Comparison of ENCODE assay signal across 29 cellular contexts in the genomic region with DNA sequence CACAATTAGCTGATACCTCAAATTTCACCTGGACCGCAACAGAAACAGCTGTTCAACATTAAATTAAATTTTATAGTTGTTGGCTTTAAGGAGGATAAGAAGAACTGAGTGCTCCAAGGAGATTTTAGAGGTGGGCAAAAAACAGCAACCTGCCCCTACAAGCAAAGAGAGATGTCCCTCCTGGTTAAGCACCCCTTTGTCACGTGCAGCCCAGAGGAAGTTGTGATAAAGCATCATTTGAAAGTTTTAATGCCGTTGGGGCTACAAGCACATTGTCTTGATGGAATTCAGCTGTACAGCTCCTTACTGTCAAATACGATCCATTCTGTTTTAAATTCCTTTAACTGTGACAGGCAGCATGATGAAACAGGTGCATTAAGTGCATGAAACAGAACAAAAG.
A peak's percentile ranks its signal among the peaks of the same experiment; 100 is the strongest.
DNase-seq lines count a peak whose midpoint lies in the region; ATAC-seq and TF ChIP-seq lines count a peak whose summit lies in the region.
"Had no signal": no experiment of that assay in that cellular context is flagged by ENCODE, and none has a peak within 500 bp of the region (broad histone marks: within the 10 kb centered on the region; RNA-seq: fewer than 3 reads in every experiment).

No MANE protein-coding gene starts in this region.

- ATAC-seq in activated CD8-positive, alpha-beta memory T cell treated with anti-CD3 and anti-CD28 coated beads, Interleukin-2, amount 10 ng/mL, durations not matched to agents 7 days and 5 days, result no peak
- ATAC-seq in CD8-positive, alpha-beta T cell, result no peak
- ATAC-seq in HG02642 (IDR thresholded peaks at IDR 0.05; ENCODE audit: poor library complexity, unreplicated experiment), result no peak
- no peak for ATAC-seq in HG02610 (IDR thresholded peaks at IDR 0.05; ENCODE audit: unreplicated experiment)
- ATAC-seq: effector memory CD8-positive, alpha-beta T cell; mucosa of descending colon; WTC11 had no signal

- no peak overlapping the region for H3K4me3 ChIP-seq in CD8-positive, alpha-beta T cell (ENCODE audit: low read depth, low read length)
- no peak overlapping the region for H3K4me3 ChIP-seq in dorsolateral prefrontal cortex
- H3K4me3 ChIP-seq: ascending aorta, cardiac muscle cell, HAP-1, mucosa of descending colon, SJSA1, testis had no signal

- no peak overlapping the region for H3K27ac ChIP-seq in CD8-positive, alpha-beta T cell (ENCODE audit: low read depth, low read length)
- H3K27ac ChIP-seq in dorsolateral prefrontal cortex, result peak overlapping the region in 12 of 59 donors; percentile 1 to 77 (median 26)
- H3K27ac ChIP-seq: cardiac muscle cell, HL-60, SJSA1, testis had no signal

- no peaks in the 10 kb centered on the region for H3K27me3 Mint-ChIP-seq in activated CD8-positive, alpha-beta memory T cell treated with anti-CD3 and anti-CD28 coated beads, Interleukin-2, amount 10 ng/mL, durations not matched to agents 7 days and 5 days
- no peaks in the 10 kb centered on the region for H3K27me3 Mint-ChIP-seq in CD8-positive, alpha-beta T cell (ENCODE audit: low read depth)
- no peaks in the 10 kb centered on the region for H3K27me3 Mint-ChIP-seq in activated CD4-positive, alpha-beta memory T cell treated with anti-CD3 and anti-CD28 coated beads, Interleukin-2, amount 10 ng/mL, durations not matched to agents 7 days and 5 days
- H3K27me3 Mint-ChIP-seq: activated naive CD8-positive, alpha-beta T cell treated with anti-CD3 and anti-CD28 coated beads, Interleukin-2, amount 10 ng/mL, durations not matched to agents 7 days and 5 days; effector memory CD8-positive, alpha-beta T cell; stimulated activated naive CD8-positive, alpha-beta T cell treated with anti-CD3 and anti-CD28 coated beads, Interleukin-15, Interleukin-2, amounts not matched to agents 100 ng/mL and 50 ng/mL, for 24 hours had no signal

- H3K27ac Mint-ChIP-seq in activated CD8-positive, alpha-beta memory T cell treated with anti-CD3 and anti-CD28 coated beads, Interleukin-2, amount 10 ng/mL, durations not matched to agents 7 days and 5 days, result peak overlapping the region; percentile 41
- peak overlapping the region; percentile 28 for H3K27ac Mint-ChIP-seq in CD8-positive, alpha-beta T cell
- peak overlapping the region; percentile 94 for H3K27ac Mint-ChIP-seq in activated CD4-positive, alpha-beta memory T cell treated with anti-CD3 and anti-CD28 coated beads, Interleukin-2, amount 10 ng/mL, durations not matched to agents 7 days and 5 days
- H3K27ac Mint-ChIP-seq: activated naive CD8-positive, alpha-beta T cell treated with anti-CD3 and anti-CD28 coated beads, Interleukin-2, amount 10 ng/mL, durations not matched to agents 7 days and 5 days; nephron progenitor cell; WTC11 had no signal

- DNase-seq in activated CD8-positive, alpha-beta memory T cell treated with anti-CD3 and anti-CD28 coated beads, Interleukin-2, amount 10 ng/mL, durations not matched to agents 7 days and 5 days, result no peak
- no peak for DNase-seq in activated CD8-positive, alpha-beta memory T cell treated with anti-CD3 and anti-CD28 coated beads, Interleukin-2, amount 50 U/mL, for 4 hours
- DNase-seq in CD8-positive, alpha-beta T cell, result no peak
- no peak for DNase-seq in activated CD4-positive, alpha-beta memory T cell treated with anti-CD3 and anti-CD28 coated beads, Interleukin-2, amount 10 ng/mL, durations not matched to agents 7 days and 5 days
- DNase-seq in left kidney (ENCODE audit: low read depth, low spot score) (peak; percentile 20), dorsolateral prefrontal cortex (no peak)
- DNase-seq: activated CD8-positive, alpha-beta memory T cell treated with anti-CD3 and anti-CD28 coated beads for 24 hours; activated naive CD8-positive, alpha-beta T cell treated with anti-CD3 and anti-CD28 coated beads, Interleukin-2, amount 10 ng/mL, durations not matched to agents 7 days and 5 days; activated T-cell treated with anti-CD3 and anti-CD28 coated beads, Interleukin-2, amount 50 U/mL, for 1 hour; cortex of kidney; DMS153; effector memory CD8-positive, alpha-beta T cell; immature natural killer cell; mammary epithelial cell; mucosa of descending colon; NCI-H1930; NCI-H510A treated with DMSO at 0.1 percent for 48 hours; nephron progenitor cell; small intestine had no signal

- TF ChIP-seq CTCF in CD8-positive, alpha-beta T cell (IDR thresholded peaks at IDR 0.05), result no peak
- TF ChIP-seq CTCF in dorsolateral prefrontal cortex (IDR thresholded peaks at IDR 0.05 in 54 of 56, conservative IDR thresholded peaks at IDR 0.05 in 2 of 56; ENCODE audit: low read depth in 1 of 56, partially characterized antibody in 56 of 56), result no peak

- intact Hi-C loops in CD8-positive, alpha-beta T cell (cut with DNase I, micrococcal nuclease), result no loop called here
- intact Hi-C loops in dorsolateral prefrontal cortex (cut with DNase I), result no loop called here

- H3K4me1 ChIP-seq in CD8-positive, alpha-beta T cell (ENCODE audit: insufficient read depth, low read length), result peaks cover 22% of the 10 kb centered on the region
- H3K4me1 ChIP-seq: HAP-1 had no signal

- no peaks in the 10 kb centered on the region for H3K36me3 ChIP-seq in CD8-positive, alpha-beta T cell (ENCODE audit: insufficient read depth, low read length)
- H3K36me3 ChIP-seq: ascending aorta, cardiac muscle cell, HAP-1, SJSA1 had no signal

- no peaks in the 10 kb centered on the region for H3K27me3 ChIP-seq in CD8-positive, alpha-beta T cell (ENCODE audit: insufficient read depth, low read length)
- H3K27me3 ChIP-seq in dorsolateral prefrontal cortex, result no peaks in the 10 kb centered on the region
- H3K27me3 ChIP-seq: ascending aorta, cardiac muscle cell, SJSA1, testis had no signal

- POLR2A ChIA-PET in CD8-positive, alpha-beta T cell (lab: Charles Lee), result no interaction called here
- POLR2A ChIA-PET in activated CD4-positive, alpha-beta memory T cell treated with anti-CD3 and anti-CD28 coated beads, Interleukin-2, amount 10 ng/mL, durations not matched to agents 7 days and 5 days (lab: Charles Lee), result interaction anchor here (0.7 to 8.3 kb wide), 7 partner anchors 10 to 267 kb away, joined by 3 to 106 read pairs (median 4); no protein-coding TSS in a partner anchor

- H3K4me1 Mint-ChIP-seq in activated CD8-positive, alpha-beta memory T cell treated with anti-CD3 and anti-CD28 coated beads, Interleukin-2, amount 10 ng/mL, durations not matched to agents 7 days and 5 days, result peaks cover 71% of the 10 kb centered on the region
- H3K4me1 Mint-ChIP-seq in CD8-positive, alpha-beta T cell (ENCODE audit: low read depth), result peaks cover 42% of the 10 kb centered on the region
- peaks cover 76% of the 10 kb centered on the region for H3K4me1 Mint-ChIP-seq in activated CD4-positive, alpha-beta memory T cell treated with anti-CD3 and anti-CD28 coated beads, Interleukin-2, amount 10 ng/mL, durations not matched to agents 7 days and 5 days

- peaks cover 44% of the 10 kb centered on the region for H3K36me3 Mint-ChIP-seq in activated CD8-positive, alpha-beta memory T cell treated with anti-CD3 and anti-CD28 coated beads, Interleukin-2, amount 10 ng/mL, durations not matched to agents 7 days and 5 days
- H3K36me3 Mint-ChIP-seq in CD8-positive, alpha-beta T cell, result peaks cover 18% of the 10 kb centered on the region
- peaks cover 72% of the 10 kb centered on the region for H3K36me3 Mint-ChIP-seq in activated CD4-positive, alpha-beta memory T cell treated with anti-CD3 and anti-CD28 coated beads, Interleukin-2, amount 10 ng/mL, durations not matched to agents 7 days and 5 days (ENCODE audit: low read depth)
- H3K36me3 Mint-ChIP-seq: WTC11 had no signal

- CTCF ChIA-PET in activated CD8-positive, alpha-beta memory T cell treated with anti-CD3 and anti-CD28 coated beads, Interleukin-2, amount 10 ng/mL, durations not matched to agents 7 days and 5 days (lab: Charles Lee), result interaction anchor here (1.3 kb wide), 2 partner anchors 9 to 12 kb away, joined by 3 to 5 read pairs; no protein-coding TSS in a partner anchor
- CTCF ChIA-PET in CD8-positive, alpha-beta T cell (lab: Charles Lee), result no interaction called here
- CTCF ChIA-PET in activated CD4-positive, alpha-beta memory T cell treated with anti-CD3 and anti-CD28 coated beads, Interleukin-2, amount 10 ng/mL, durations not matched to agents 7 days and 5 days (lab: Charles Lee), result interaction anchor here (0.6 to 1.5 kb wide), 3 partner anchors 24 to 330 kb away, joined by 3 to 6 read pairs (median 3); no protein-coding TSS in a partner anchor

- no peak overlapping the region for H3K4me3 Mint-ChIP-seq in activated CD8-positive, alpha-beta memory T cell treated with anti-CD3 and anti-CD28 coated beads, Interleukin-2, amount 10 ng/mL, durations not matched to agents 7 days and 5 days
- no peak overlapping the region for H3K4me3 Mint-ChIP-seq in CD8-positive, alpha-beta T cell
- H3K4me3 Mint-ChIP-seq in activated CD4-positive, alpha-beta memory T cell treated with anti-CD3 and anti-CD28 coated beads, Interleukin-2, amount 10 ng/mL, durations not matched to agents 7 days and 5 days, result no peak overlapping the region
- H3K4me3 Mint-ChIP-seq: activated naive CD8-positive, alpha-beta T cell treated with anti-CD3 and anti-CD28 coated beads, Interleukin-2, amount 10 ng/mL, durations not matched to agents 7 days and 5 days; immature natural killer cell; nephron progenitor cell; stimulated activated naive CD8-positive, alpha-beta T cell treated with anti-CD3 and anti-CD28 coated beads, Interleukin-15, Interleukin-2, amounts not matched to agents 100 ng/mL and 50 ng/mL, for 24 hours; WTC11 had no signal

- H3K9me3 Mint-ChIP-seq in activated CD8-positive, alpha-beta memory T cell treated with anti-CD3 and anti-CD28 coated beads, Interleukin-2, amount 10 ng/mL, durations not matched to agents 7 days and 5 days (ENCODE audit: low read depth), result no peaks in the 10 kb centered on the region
- no peaks in the 10 kb centered on the region for H3K9me3 Mint-ChIP-seq in CD8-positive, alpha-beta T cell
- no peaks in the 10 kb centered on the region for H3K9me3 Mint-ChIP-seq in activated CD4-positive, alpha-beta memory T cell treated with anti-CD3 and anti-CD28 coated beads, Interleukin-2, amount 10 ng/mL, durations not matched to agents 7 days and 5 days
- H3K9me3 Mint-ChIP-seq: activated naive CD8-positive, alpha-beta T cell treated with anti-CD3 and anti-CD28 coated beads, Interleukin-2, amount 10 ng/mL, durations not matched to agents 7 days and 5 days; effector memory CD8-positive, alpha-beta T cell; immature natural killer cell; nephron progenitor cell had no signal

- H3K9me3 ChIP-seq in CD8-positive, alpha-beta T cell (ENCODE audit: low read length), result no peaks in the 10 kb centered on the region
- H3K9me3 ChIP-seq: ascending aorta, HAP-1, mucosa of descending colon, SJSA1, testis had no signal

Comparison
In these comparisons a context has a peak if more than half of its experiments do, and no peak if none do; other contexts are left out.
1. H3K27ac Mint-ChIP-seq: peak in every context shown above with its lines; median percentile 94 in activated CD4-positive, alpha-beta memory T cell treated with anti-CD3 and anti-CD28 coated beads, Interleukin-2, amount 10 ng/mL, durations not matched to agents 7 days and 5 days; 41 in activated CD8-positive, alpha-beta memory T cell treated with anti-CD3 and anti-CD28 coated beads, Interleukin-2, amount 10 ng/mL, durations not matched to agents 7 days and 5 days; 28 in CD8-positive, alpha-beta T cell.